In genomic region chr1:245717611-245718010, GRCh38 we compare ENCODE assay signal across 19 cellular contexts.
DNase-seq lines count a peak whose midpoint lies in the region; ATAC-seq, FAIRE-seq and TF ChIP-seq lines count a peak whose summit lies in the region.
"Had no signal": no experiment of that assay in that cellular context is flagged by ENCODE, and none has a peak within 500 bp of the region (broad histone marks: within the 10 kb centered on the region; RNA-seq: fewer than 3 reads in every experiment).

No MANE protein-coding gene starts in this region.

- H2BK15ac ChIP-seq in neuronal stem cell (ENCODE audit: low read length), result no peak overlapping the region

- H2AFZ ChIP-seq in neuronal stem cell (ENCODE audit: low read length), result peak overlapping the region; percentile 12

- no peak overlapping the region for H3K23ac ChIP-seq in neuronal stem cell (ENCODE audit: low read depth, low read length, poor library complexity)

- H3K4me3 ChIP-seq in AG10803 (ENCODE audit: low read length) (no peak overlapping the region), adipocyte (ENCODE audit: low read length) (no peak overlapping the region), neuronal stem cell (ENCODE audit: low read length in 2 of 2) (no peak overlapping the region)
- H3K4me3 ChIP-seq: BLaER1 treated with 17β-estradiol and CSF1 and Interleukin-3, amounts not matched to agents 10 nM and 100 nM; HAP-1 had no signal

- no peak overlapping the region for H2BK5ac ChIP-seq in neuronal stem cell (ENCODE audit: low read length)

- no peaks in the 10 kb centered on the region for H3K79me1 ChIP-seq in neuronal stem cell (ENCODE audit: low read depth, low read length)

- H4K91ac ChIP-seq in neuronal stem cell (ENCODE audit: low read depth, low read length, poor library complexity), result no peak overlapping the region

- TF ChIP-seq CTCF in AG10803 (conservative IDR thresholded peaks at IDR 0.05; ENCODE audit: low read length), result no peak

- H2BK12ac ChIP-seq in neuronal stem cell (ENCODE audit: low read length), result no peak overlapping the region

- no peak overlapping the region for H2AK5ac ChIP-seq in neuronal stem cell (ENCODE audit: low read depth, low read length)

- DNase-seq in AG10803 (ENCODE audit: low read depth) (peak; percentile 11), adipocyte (ENCODE audit: low read depth) (peak; percentile 22), iPS-NIHi11 (ENCODE audit: low spot score) (peak; percentile 0), neuronal stem cell (ENCODE audit: low spot score) (no peak), MV-4-11 (lab: John Stamatoyannopoulos, UW) (no peak), pons (ENCODE audit: low spot score) (no peak), H54 (ENCODE audit: insufficient read length, low spot score) (no peak)
- DNase-seq: 8988T; CD8-positive, alpha-beta T cell; COR-L47; DMS 273 treated with DMSO at 0.1 percent for 48 hours; DMS53; DND-41; EL had no signal

- H3K14ac ChIP-seq in neuronal stem cell (ENCODE audit: low read length), result no peak overlapping the region

- H3K4me2 ChIP-seq in neuronal stem cell (ENCODE audit: insufficient read depth, low read length, poor library complexity, severe bottlenecking), result no peak overlapping the region
- H3K4me2 ChIP-seq: BLaER1 treated with 17β-estradiol and CSF1 and Interleukin-3, amounts not matched to agents 10 nM and 100 nM had no signal

- no peak overlapping the region for H3K18ac ChIP-seq in neuronal stem cell (ENCODE audit: low read length)

- no peak for ATAC-seq in HG03108 (IDR thresholded peaks at IDR 0.05; ENCODE audit: unreplicated experiment)
- ATAC-seq: CD8-positive, alpha-beta T cell had no signal

- H3K9ac ChIP-seq in adipocyte (ENCODE audit: low read length) (no peak overlapping the region), neuronal stem cell (ENCODE audit: low read depth, low read length, poor library complexity) (no peak overlapping the region)
- H3K9ac ChIP-seq: BLaER1 treated with 17β-estradiol and CSF1 and Interleukin-3, amounts not matched to agents 10 nM and 100 nM had no signal

- no peak overlapping the region for H3K4ac ChIP-seq in neuronal stem cell (ENCODE audit: low read length)

- no CpG with 5 or more reads among the region's 3 CpGs for WGBS in neuronal stem cell (ENCODE audit: extremely low coverage in 2 of 2, insufficient read length in 2 of 2, insufficient replicate concordance in 1 of 2), 2 donors

- TF ChIP-seq POLR2A in H54 (IDR thresholded peaks at IDR 0.05; ENCODE audit: low read depth, low read length), result no peak

- no peaks in the 10 kb centered on the region for H3K27me3 ChIP-seq in adipocyte (replicated peaks; ENCODE audit: control insufficient read depth, insufficient read depth, low read length)
- no peaks in the 10 kb centered on the region for H3K27me3 ChIP-seq in neuronal stem cell (ENCODE audit: control insufficient read depth in 3 of 3, insufficient read depth in 3 of 3, low read depth in 1 of 3, low read length in 3 of 3)
- H3K27me3 ChIP-seq: BLaER1 treated with 17β-estradiol and CSF1 and Interleukin-3, amounts not matched to agents 10 nM and 100 nM had no signal

- no peaks in the 10 kb centered on the region for H3K36me3 ChIP-seq in adipocyte (ENCODE audit: control insufficient read depth, insufficient read depth, low read length, severe bottlenecking)
- no peaks in the 10 kb centered on the region for H3K36me3 ChIP-seq in neuronal stem cell (replicated peaks in 1 of 2; ENCODE audit: control insufficient read depth in 2 of 2, insufficient read depth in 2 of 2, low read length in 2 of 2)
- H3K36me3 ChIP-seq: BLaER1 treated with 17β-estradiol and CSF1 and Interleukin-3, amounts not matched to agents 10 nM and 100 nM; HAP-1 had no signal

- peaks cover 12% of the 10 kb centered on the region for H3K4me1 ChIP-seq in adipocyte (ENCODE audit: control insufficient read depth, insufficient read depth, low read length)
- peaks cover 0 to 9% of the 10 kb centered on the region in 2 donors for H3K4me1 ChIP-seq in neuronal stem cell (ENCODE audit: control insufficient read depth in 2 of 2, insufficient read depth in 1 of 2, low read depth in 1 of 2, low read length in 2 of 2)
- H3K4me1 ChIP-seq: HAP-1 had no signal

- H2BK120ac ChIP-seq in neuronal stem cell (ENCODE audit: low read depth, low read length), result no peak overlapping the region

- H3K9me3 ChIP-seq in adipocyte (ENCODE audit: control insufficient read depth, low read length) (no peaks in the 10 kb centered on the region), neuronal stem cell (replicated peaks in 1 of 2; ENCODE audit: control insufficient read depth in 2 of 2, insufficient read depth in 1 of 2, low read depth in 1 of 2, low read length in 2 of 2) (no peaks in the 10 kb centered on the region)

- no peak for FAIRE-seq in H54 (lab: Jason Lieb, UNC)
- FAIRE-seq: GM12891, H1 had no signal

- no peak overlapping the region for H4K8ac ChIP-seq in neuronal stem cell (ENCODE audit: low read depth, low read length)

- no peak overlapping the region for H3K27ac ChIP-seq in neuronal stem cell (replicated peaks; ENCODE audit: low read length)
- H3K27ac ChIP-seq: BLaER1 treated with 17β-estradiol and CSF1 and Interleukin-3, amounts not matched to agents 10 nM and 100 nM had no signal

Comparison
In these comparisons a context has a peak if more than half of its experiments do, and no peak if none do; other contexts are left out.
1. DNase-seq: peak in AG10803 (single experiment), adipocyte (single experiment) and iPS-NIHi11 (single experiment); none in neuronal stem cell (single experiment), MV-4-11 (single experiment), pons (single experiment) and H54 (single experiment).